In the genomic region with DNA sequence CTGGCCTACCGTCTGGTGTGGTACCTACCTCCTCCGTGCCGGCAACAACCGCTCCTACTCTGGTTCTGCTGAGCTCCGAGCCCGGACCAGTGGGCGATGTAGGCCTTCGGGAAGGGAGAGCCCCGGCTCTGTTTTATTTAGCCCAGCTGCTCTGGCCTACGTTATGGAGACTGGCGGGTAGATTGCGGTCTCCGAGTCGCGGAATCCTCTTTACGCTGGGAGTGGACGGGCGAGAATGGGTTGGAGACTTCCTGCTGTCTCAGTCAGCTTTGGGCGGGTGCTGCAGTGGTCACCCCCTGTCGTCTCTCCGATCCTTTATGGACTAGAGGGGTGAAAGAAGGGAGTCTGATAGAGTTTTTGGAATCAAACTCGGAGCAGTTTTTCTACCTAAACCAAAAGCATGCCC, we compare ENCODE assay signal across 8 cellular contexts. TPM values are rescaled to one million over a fixed set of nuclear protein-coding genes. Genes with fewer than 3 reads are reported as not detected.
DNase-seq lines count a peak whose midpoint lies in the region; ATAC-seq, FAIRE-seq and TF ChIP-seq lines count a peak whose summit lies in the region.

No MANE protein-coding gene starts in this region.

- no peak for FAIRE-seq in HTR-8/SVneo (lab: Jason Lieb, UNC)
- no peak for FAIRE-seq in RCC 7860 (lab: Jason Lieb, UNC)

- H3K27me3 ChIP-seq in DND-41 (ENCODE audit: insufficient read depth, low read length, poor library complexity) (no peaks in the 10 kb centered on the region), ascending aorta (no peaks in the 10 kb centered on the region), kidney epithelial cell (ENCODE audit: control insufficient read depth, insufficient read depth, low read length) (no peaks in the 10 kb centered on the region)

- H3K79me2 ChIP-seq in DND-41 (ENCODE audit: insufficient read depth, low read length): peaks cover 57% of the 10 kb centered on the region

- H3K27ac ChIP-seq in DND-41 (ENCODE audit: low read length) (peak overlapping the region; percentile 99), ascending aorta (peak overlapping the region; percentile 95), temporal lobe (ENCODE audit: low read depth, low read length) (peak overlapping the region; percentile 88)

- TF ChIP-seq CTCF in DND-41 (IDR thresholded peaks at IDR 0.05; ENCODE audit: borderline replicate concordance, extremely low read depth, low read length, poor library complexity, severe bottlenecking) (no peak), ascending aorta (IDR thresholded peaks at IDR 0.05) (no peak), kidney epithelial cell (IDR thresholded peaks at IDR 0.05; ENCODE audit: insufficient read depth, low read length, poor library complexity, severe bottlenecking) (no peak)

- peaks cover 44% of the 10 kb centered on the region for H3K4me1 ChIP-seq in DND-41 (ENCODE audit: insufficient read depth, low read length)
- H3K4me1 ChIP-seq in ascending aorta: peaks cover 10 to 20% of the 10 kb centered on the region in 2 donors

- H3K4me2 ChIP-seq in DND-41 (ENCODE audit: insufficient read depth, low read length): peak overlapping the region; percentile 80

- H3K36me3 ChIP-seq in DND-41 (ENCODE audit: insufficient read depth, low read length) (peaks cover 31% of the 10 kb centered on the region), ascending aorta (peaks cover 0 to 6% of the 10 kb centered on the region in 2 donors), kidney epithelial cell (ENCODE audit: control insufficient read depth, insufficient read depth, low read length) (no peaks in the 10 kb centered on the region)

- peak overlapping the region; percentile 93 for H3K9ac ChIP-seq in DND-41 (ENCODE audit: low read depth, low read length)

- H4K20me1 ChIP-seq in DND-41 (ENCODE audit: insufficient read depth, low read length): peaks cover 42% of the 10 kb centered on the region

- H2AFZ ChIP-seq in DND-41 (ENCODE audit: low read depth, low read length): peak overlapping the region; percentile 88

- DNase-seq in DND-41 (no peak), HTR-8/SVneo (ENCODE audit: insufficient read length, low spot score) (peak; percentile 8), ascending aorta (ENCODE audit: low spot score in 2 of 2) (no peak), kidney epithelial cell (ENCODE audit: low read depth) (no peak), globus pallidus (ENCODE audit: low spot score) (no peak), RCC 7860 (ENCODE audit: low spot score) (no peak)

- intact Hi-C loops in ascending aorta (cut with DNase I): loop anchor here (1.0 to 10.0 kb wide), 10 partner anchors 130 to 1460 kb away; partner anchors contain the start of genes BCAP29, COG5, DLD and DUS4L

- no peaks in the 10 kb centered on the region for H3K9me3 ChIP-seq in DND-41 (ENCODE audit: insufficient read depth, low read length, severe bottlenecking)
- H3K9me3 ChIP-seq in ascending aorta: no peaks in the 10 kb centered on the region

- H3K4me3 ChIP-seq in DND-41 (ENCODE audit: low read depth in 1 of 2, low read length in 2 of 2) (peak overlapping the region; percentile 80 to 84), ascending aorta (peak overlapping the region; percentile 80 to 92), kidney epithelial cell (ENCODE audit: low read depth, low read length) (peak overlapping the region; percentile 83)

- peak; percentile 46 for ATAC-seq in DND-41 (ENCODE audit: insufficient read depth, low read depth)
- peak; percentile 39 for ATAC-seq in GM21447 (IDR thresholded peaks at IDR 0.05; ENCODE audit: unreplicated experiment)

RNA-seq across cellular contexts. Expression of gene CBLL1, which starts 0.4 kb away (rescaled TPM):
- 44.1 TPM for total RNA-seq in ascending aorta
- 26.7 and 42.3 TPM in 2 replicates for total RNA-seq in kidney epithelial cell
- total RNA-seq in temporal lobe: 29.0 TPM

RNA-seq across cellular contexts. Expression of gene SLC26A3, which starts 58.7 kb away (rescaled TPM):
- 0.11 TPM for total RNA-seq in ascending aorta
- not detected in 2 replicates for total RNA-seq in kidney epithelial cell
- not detected for total RNA-seq in temporal lobe
